23 cellular contexts compared by ENCODE assay signal in genomic region chr2:111977240-111977639, GRCh38.
DNase-seq lines count a peak whose midpoint lies in the region; ATAC-seq, FAIRE-seq and TF ChIP-seq lines count a peak whose summit lies in the region.
"Had no signal": no experiment of that assay in that cellular context is flagged by ENCODE, and none has a peak within 500 bp of the region (broad histone marks: within the 10 kb centered on the region; RNA-seq: fewer than 3 reads in every experiment).

No MANE protein-coding gene starts in this region.

- in situ Hi-C loops in HepG2 (cut with HindIII; ENCODE audit: extremely low pct_ligation_motif_present, low pct_unique_long_range_greater_than_20kb) (no loop called here), K562 (cut with MboI) (no loop called here)

- no peak for DNase-seq in HepG2 (ENCODE audit: low spot score)
- no peak for DNase-seq in right lobe of liver
- no peak for DNase-seq in K562 (ENCODE audit: extremely low read depth in 1 of 4, low spot score in 3 of 4)
- no peak for DNase-seq in endothelial cell of umbilical vein (ENCODE audit: low read depth, low spot score)
- DNase-seq in Calu3 = no peak
- no peak for DNase-seq in activated CD8-positive, alpha-beta memory T cell treated with anti-CD3 and anti-CD28 coated beads, Interleukin-2, amount 50 U/mL, for 48 hours
- DNase-seq: Caco-2; CD4-positive, CD25-positive, alpha-beta regulatory T cell; CD8-positive, alpha-beta T cell; DMS 273 treated with DMSO at 0.1 percent for 48 hours; DMS79 treated with DMSO at 0.1 percent for 48 hours; GF-D8; GOT3; H7; HCEC 1CT; HFFc6 had no signal

- TSS peak; percentile 2 for BruUV-seq in HepG2 (replicated peaks; lab: Mats Ljungman, UMichigan)
- BruUV-seq in K562 (replicated peaks; lab: Mats Ljungman, UMichigan) = no TSS peak
- no TSS peak for BruUV-seq in endothelial cell of umbilical vein (replicated peaks; lab: Mats Ljungman, UMichigan)
- BruUV-seq in Calu3 (replicated peaks; lab: Mats Ljungman, UMichigan) = no TSS peak

- H3K27ac Mint-ChIP-seq in Calu3 (ENCODE audit: unreplicated experiment) = no peak overlapping the region
- H3K27ac Mint-ChIP-seq: B cell; CD8-positive, alpha-beta T cell; HFFc6 had no signal

- no peak for TF ChIP-seq EP300 in HepG2 (IDR thresholded peaks at IDR 0.05; ENCODE audit: low read depth in 2 of 2, low read length in 2 of 2)
- no peak for TF ChIP-seq EP300 in HepG2 (CRISPR knock-in tag; IDR thresholded peaks at IDR 0.05; ENCODE audit: borderline replicate concordance)
- no peak for TF ChIP-seq EP300 in K562 (IDR thresholded peaks at IDR 0.05; ENCODE audit: low read length)

- H3K9me1 ChIP-seq in K562 (ENCODE audit: control insufficient read depth, insufficient read depth, low read length) = no peaks in the 10 kb centered on the region
- H3K9me1 ChIP-seq in endothelial cell of umbilical vein (replicated peaks; ENCODE audit: control insufficient read depth, extremely low read depth, insufficient read depth, low read length) = no peaks in the 10 kb centered on the region

- H3K9me3 Mint-ChIP-seq in Calu3 (ENCODE audit: low read depth, unreplicated experiment) = peaks cover 8% of the 10 kb centered on the region

- dilution Hi-C loops in endothelial cell of umbilical vein (cut with MboI; ENCODE audit: extremely low pct_ligation_motif_present, low sequenced_read_pairs) = no loop called here

- H2AFZ ChIP-seq in HepG2 (ENCODE audit: low read length) (no peak overlapping the region), K562 (ENCODE audit: low read depth, low read length) (no peak overlapping the region), endothelial cell of umbilical vein (ENCODE audit: low read depth, low read length) (no peak overlapping the region)

- no peaks in the 10 kb centered on the region for H3K36me3 Mint-ChIP-seq in Calu3 (ENCODE audit: insufficient read depth, unreplicated experiment)
- H3K36me3 Mint-ChIP-seq: CD8-positive, alpha-beta T cell had no signal

- TF ChIP-seq POLR2A in HepG2 (IDR thresholded peaks at IDR 0.05; ENCODE audit: insufficient read depth in 1 of 2, low read depth in 2 of 2, low read length in 2 of 2) = no peak
- TF ChIP-seq POLR2A in right lobe of liver (IDR thresholded peaks at IDR 0.05) = no peak
- no peak for TF ChIP-seq POLR2A in K562 (conservative IDR thresholded peaks at IDR 0.05)
- no peak for TF ChIP-seq POLR2A in endothelial cell of umbilical vein (IDR thresholded peaks at IDR 0.05; ENCODE audit: low read depth, low read length)

- no peaks in the 10 kb centered on the region for H3K27me3 Mint-ChIP-seq in Calu3 (ENCODE audit: unreplicated experiment)

- WGBS in HepG2 (ENCODE audit: low lambda C conversion rate) = 100% methylated on average over 1 of the region's 1 CpG
- 83% methylated on average over 1 of the region's 1 CpG for WGBS in right lobe of liver (ENCODE audit: insufficient coverage, low coverage, low lambda C conversion rate, missing lambda C conversion rate)
- WGBS in K562 (ENCODE audit: insufficient coverage, low coverage, missing lambda C conversion rate) = 59% methylated on average over 1 of the region's 1 CpG

- intact Hi-C loops in HepG2 (cut with micrococcal nuclease; ENCODE audit: unreplicated experiment) = no loop called here
- intact Hi-C loops in right lobe of liver (cut with DNase I) = no loop called here
- intact Hi-C loops in K562 (cut with micrococcal nuclease) = no loop called here
- intact Hi-C loops in endothelial cell of umbilical vein (cut with micrococcal nuclease) = no loop called here
- intact Hi-C loops in Calu3 (cut with micrococcal nuclease; ENCODE audit: unreplicated experiment) = no loop called here

- H3K4me2 ChIP-seq in HepG2 (ENCODE audit: low read depth, low read length) = no peak overlapping the region
- H3K4me2 ChIP-seq in K562 (ENCODE audit: insufficient read depth, low read length) = no peak overlapping the region
- H3K4me2 ChIP-seq in endothelial cell of umbilical vein (ENCODE audit: insufficient read depth, low read length) = no peak overlapping the region
- H3K4me2 ChIP-seq: BLaER1 had no signal

- FAIRE-seq in HepG2 (lab: Jason Lieb, UNC) = no peak
- FAIRE-seq in K562 (lab: Jason Lieb, UNC) = no peak
- FAIRE-seq in endothelial cell of umbilical vein (lab: Jason Lieb, UNC) = no peak
- FAIRE-seq: D721Med, GM12891, GM18507 had no signal

- TF ChIP-seq RAD21 in HepG2 (CRISPR knock-in tag; IDR thresholded peaks at IDR 0.05) (no peak), K562 (CRISPR knock-in tag; conservative IDR thresholded peaks at IDR 0.05 in 1 of 2, IDR thresholded peaks at IDR 0.05 in 1 of 2) (no peak)

- TF ChIP-seq CTCF in HepG2 (CRISPR knock-in tag; IDR thresholded peaks at IDR 0.05) (no peak), right lobe of liver (IDR thresholded peaks at IDR 0.05) (no peak), K562 (IDR thresholded peaks at IDR 0.05 in 2 of 3, conservative IDR thresholded peaks at IDR 0.05 in 1 of 3; ENCODE audit: insufficient read depth in 2 of 3, low read depth in 1 of 3, low read length in 3 of 3) (no peak), endothelial cell of umbilical vein (IDR thresholded peaks at IDR 0.05; ENCODE audit: extremely low read depth in 1 of 2, insufficient read depth in 1 of 2, low read depth in 1 of 2, low read length in 2 of 2) (no peak), Calu3 (IDR thresholded peaks at IDR 0.05; ENCODE audit: unreplicated experiment) (no peak)

- POLR2A ChIA-PET in HepG2 (lab: Yijun Ruan, JAX) (interaction anchor here (2.2 kb wide), 1 partner anchor 10 kb away, joined by 6 read pairs; no protein-coding TSS in a partner anchor), K562 (lab: Yijun Ruan, JAX) (no interaction called here), endothelial cell of umbilical vein (lab: Charles Lee) (no interaction called here)

- peaks cover 39% of the 10 kb centered on the region for H3K4me1 Mint-ChIP-seq in Calu3 (ENCODE audit: low read depth, unreplicated experiment)
- H3K4me1 Mint-ChIP-seq: CD4-positive, CD25-positive, alpha-beta regulatory T cell had no signal

- CTCF ChIA-PET in HepG2 (lab: Yijun Ruan, JAX; ENCODE audit: low intra/inter-chr PET ratio, low total read pairs) (no interaction called here), K562 (lab: Yijun Ruan, JAX; ENCODE audit: low intra/inter-chr PET ratio) (no interaction called here), endothelial cell of umbilical vein (lab: Charles Lee) (no interaction called here), Calu3 (lab: Charles Lee) (no interaction called here)

- peaks cover 31% of the 10 kb centered on the region for H3K4me1 ChIP-seq in HepG2 (ENCODE audit: insufficient read depth, low read length)
- H3K4me1 ChIP-seq in right lobe of liver = peaks cover 0 to 11% (median 4%) of the 10 kb centered on the region in 4 donors
- peaks cover 0 to 13% of the 10 kb centered on the region in 2 experiments; a peak in 3 of 5 replicates for H3K4me1 ChIP-seq in K562 (replicated peaks in 1 of 2; ENCODE audit: control insufficient read depth in 2 of 2, insufficient read depth in 2 of 2, low read length in 2 of 2)
- peaks cover 38% of the 10 kb centered on the region for H3K4me1 ChIP-seq in endothelial cell of umbilical vein (ENCODE audit: control insufficient read depth, extremely low read depth, insufficient read depth, low read length)

- H3K27me3 ChIP-seq in HepG2 (ENCODE audit: control insufficient read depth in 1 of 2, insufficient read depth in 2 of 2, low read length in 2 of 2) (no peaks in the 10 kb centered on the region), right lobe of liver (no peaks in the 10 kb centered on the region), K562 (ENCODE audit: control insufficient read depth in 2 of 2, insufficient read depth in 2 of 2, low read length in 2 of 2) (no peaks in the 10 kb centered on the region), endothelial cell of umbilical vein (ENCODE audit: control insufficient read depth in 2 of 2, insufficient read depth in 2 of 2, low read length in 2 of 2) (no peaks in the 10 kb centered on the region)
- H3K27me3 ChIP-seq: BLaER1 had no signal

- H3K27ac ChIP-seq in HepG2 (ENCODE audit: extremely low read length, insufficient read depth, low read length) (no peak overlapping the region), right lobe of liver (no peak overlapping the region), K562 (ENCODE audit: extremely low read depth, low read depth, low read length) (no peak overlapping the region), endothelial cell of umbilical vein (ENCODE audit: insufficient read depth, low read depth, low read length) (peak overlapping the region; percentile 36)
- H3K27ac ChIP-seq: 22Rv1, BLaER1, C4-2B had no signal

- H3K4me3 Mint-ChIP-seq in Calu3 (ENCODE audit: low read depth, unreplicated experiment) = no peak overlapping the region
- H3K4me3 Mint-ChIP-seq: B cell; CD4-positive, CD25-positive, alpha-beta regulatory T cell; CD8-positive, alpha-beta T cell; HFFc6 had no signal

- H3K79me2 ChIP-seq in HepG2 (ENCODE audit: insufficient read depth, low read length) (no peaks in the 10 kb centered on the region), K562 (ENCODE audit: control insufficient read depth, insufficient read depth, low read length) (no peaks in the 10 kb centered on the region), endothelial cell of umbilical vein (ENCODE audit: control insufficient read depth, insufficient read depth, low read length) (peaks cover 2% of the 10 kb centered on the region)

- H3K9me3 ChIP-seq in HepG2 (ENCODE audit: low read length) = no peaks in the 10 kb centered on the region
- no peaks in the 10 kb centered on the region for H3K9me3 ChIP-seq in right lobe of liver
- H3K9me3 ChIP-seq in K562 (replicated peaks; ENCODE audit: control insufficient read depth, insufficient read depth, low read depth, low read length) = no peaks in the 10 kb centered on the region; the same call in 1 of the 2 replicates
- no peaks in the 10 kb centered on the region for H3K9me3 ChIP-seq in endothelial cell of umbilical vein (replicated peaks; ENCODE audit: control insufficient read depth, insufficient read depth, low read length)
- H3K9me3 ChIP-seq: Caco-2 had no signal

- H4K20me1 ChIP-seq in HepG2 (ENCODE audit: insufficient read depth, low read length) (no peaks in the 10 kb centered on the region), K562 (replicated peaks; ENCODE audit: control insufficient read depth, insufficient read depth, low read length) (no peaks in the 10 kb centered on the region), endothelial cell of umbilical vein (replicated peaks; ENCODE audit: control insufficient read depth, extremely low read depth, insufficient read depth, low read length) (no peaks in the 10 kb centered on the region)
- H4K20me1 ChIP-seq: BLaER1 had no signal

- ATAC-seq in HepG2 (no peak), right lobe of liver (no peak), K562 (no peak)
- ATAC-seq: CD8-positive, alpha-beta T cell had no signal

- H3K4me3 ChIP-seq in HepG2 (replicated peaks in 1 of 3; ENCODE audit: insufficient read depth in 1 of 3, low read depth in 2 of 3, low read length in 3 of 3) = no peak overlapping the region
- H3K4me3 ChIP-seq in right lobe of liver = no peak overlapping the region
- no peak overlapping the region for H3K4me3 ChIP-seq in K562
- no peak overlapping the region for H3K4me3 ChIP-seq in endothelial cell of umbilical vein (replicated peaks in 1 of 3; ENCODE audit: insufficient read depth in 1 of 3, low read depth in 1 of 3, low read length in 3 of 3)
- H3K4me3 ChIP-seq: BLaER1 had no signal

- no peak overlapping the region for H3K9ac ChIP-seq in HepG2 (ENCODE audit: insufficient read depth, low read depth, low read length)
- H3K9ac ChIP-seq in K562 (ENCODE audit: insufficient read depth in 1 of 2, low read depth in 2 of 2, low read length in 2 of 2) = no peak overlapping the region
- no peak overlapping the region for H3K9ac ChIP-seq in endothelial cell of umbilical vein (replicated peaks; ENCODE audit: extremely low read depth, insufficient read depth, low read length)
- H3K9ac ChIP-seq: BLaER1 had no signal

- H3K36me3 ChIP-seq in HepG2 (replicated peaks in 1 of 2; ENCODE audit: control insufficient read depth in 1 of 2, insufficient read depth in 2 of 2, low read length in 2 of 2) (peaks cover 22 to 50% of the 10 kb centered on the region in 2 experiments), right lobe of liver (peaks cover 0 to 21% (median 0%) of the 10 kb centered on the region in 4 donors), K562 (ENCODE audit: control insufficient read depth, insufficient read depth, low read length) (no peaks in the 10 kb centered on the region), endothelial cell of umbilical vein (ENCODE audit: control insufficient read depth in 2 of 2, extremely low read depth in 1 of 2, insufficient read depth in 2 of 2, low read length in 2 of 2) (peaks cover 8 to 10% of the 10 kb centered on the region in 2 experiments)
- H3K36me3 ChIP-seq: BLaER1 had no signal

Comparison
In these comparisons a context has a peak if more than half of its experiments do, and no peak if none do; other contexts are left out.
1. Of the 241 proteins assayed by ChIP-seq in both HepG2 and K562: peak only in HepG2: none; only in K562: CBX5, TRIM24 and ZNF24; in both: none; in neither: 238.